ENCODE assay signal across 1 cellular context in the genomic region with DNA sequence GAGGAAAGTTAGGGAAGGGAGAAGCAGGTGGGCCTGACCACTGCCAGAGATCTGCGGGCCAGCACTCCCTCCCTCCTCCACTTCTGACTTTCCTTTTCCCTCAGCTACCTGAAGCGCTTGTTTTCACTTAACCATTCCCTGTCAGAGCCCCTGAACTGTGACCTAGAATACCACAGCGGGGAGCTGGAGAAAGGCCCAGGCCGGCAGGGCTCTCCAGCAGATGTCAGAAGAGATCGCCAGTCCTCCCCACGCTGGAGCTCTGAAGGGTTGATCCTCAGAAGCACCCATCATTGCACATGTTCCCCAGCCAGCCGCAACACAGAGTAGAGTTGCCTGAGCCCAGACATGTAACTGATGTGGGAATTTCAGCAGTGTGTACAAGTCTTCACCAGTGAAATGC.
TF ChIP-seq lines count a peak whose summit lies in the region.

No MANE protein-coding gene starts in this region.

TF ChIP-seq in H1, 55 proteins besides CTCF, POLR2A, EP300 and RAD21:
- TF ChIP-seq NRF1 (IDR thresholded peaks at IDR 0.05; ENCODE audit: low read depth, low read length), result no peak
- TF ChIP-seq FOSL1 (IDR thresholded peaks at IDR 0.05; ENCODE audit: insufficient read depth, low read depth, low read length), result no peak
- TF ChIP-seq, protein P1, sequence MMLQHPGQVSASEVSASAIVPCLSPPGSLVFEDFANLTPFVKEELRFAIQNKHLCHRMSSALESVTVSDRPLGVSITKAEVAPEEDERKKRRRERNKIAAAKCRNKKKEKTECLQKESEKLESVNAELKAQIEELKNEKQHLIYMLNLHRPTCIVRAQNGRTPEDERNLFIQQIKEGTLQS (IDR thresholded peaks at IDR 0.05; ENCODE audit: insufficient read depth, low read depth, low read length), result no peak
- TF ChIP-seq JUND (IDR thresholded peaks at IDR 0.05; ENCODE audit: low read length), result no peak
- no peak for TF ChIP-seq PHF8 (conservative IDR thresholded peaks at IDR 0.05; ENCODE audit: low read depth, low read length)
- TF ChIP-seq, protein P2, sequence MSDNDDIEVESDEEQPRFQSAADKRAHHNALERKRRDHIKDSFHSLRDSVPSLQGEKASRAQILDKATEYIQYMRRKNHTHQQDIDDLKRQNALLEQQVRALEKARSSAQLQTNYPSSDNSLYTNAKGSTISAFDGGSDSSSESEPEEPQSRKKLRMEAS (IDR thresholded peaks at IDR 0.05), result no peak
- no peak for TF ChIP-seq TBP (IDR thresholded peaks at IDR 0.05; ENCODE audit: low read depth, low read length)
- no peak for TF ChIP-seq POU5F1 (IDR thresholded peaks at IDR 0.05; ENCODE audit: low read depth, low read length)
- no peak for TF ChIP-seq ZNF274 (IDR thresholded peaks at IDR 0.05; ENCODE audit: borderline replicate concordance, extremely low read depth, low read length)
- TF ChIP-seq SP2 (IDR thresholded peaks at IDR 0.05; ENCODE audit: low read length), result no peak
- no peak for TF ChIP-seq EGR1 (IDR thresholded peaks at IDR 0.05; ENCODE audit: borderline replicate concordance, low read depth, low read length)
- no peak for TF ChIP-seq RFX5 (IDR thresholded peaks at IDR 0.05; ENCODE audit: borderline replicate concordance, low read depth, low read length)
- TF ChIP-seq CREB1 (IDR thresholded peaks at IDR 0.05), result no peak
- TF ChIP-seq SIRT6 (IDR thresholded peaks at IDR 0.05; ENCODE audit: low read length), result no peak
- TF ChIP-seq RNF2 (IDR thresholded peaks at IDR 0.05; ENCODE audit: borderline replicate concordance, low read depth, low read length, missing control alignments, poor library complexity, severe bottlenecking), result no peak
- no peak for TF ChIP-seq SIX5 (IDR thresholded peaks at IDR 0.05; ENCODE audit: low read depth, low read length)
- TF ChIP-seq EZH2 (IDR thresholded peaks at IDR 0.05; ENCODE audit: low read depth, low read length, severe bottlenecking), result no peak
- no peak for TF ChIP-seq GTF2F1 (IDR thresholded peaks at IDR 0.05; ENCODE audit: borderline replicate concordance, low read depth, low read length)
- no peak for TF ChIP-seq MAFK (IDR thresholded peaks at IDR 0.05; ENCODE audit: low read depth, low read length)
- no peak for TF ChIP-seq TAF7 (optimal IDR thresholded peaks at IDR 0.05; ENCODE audit: borderline replicate concordance, low read depth, low read length)
